Comparison of ENCODE assay signal across 2 cellular contexts in the genomic region with DNA sequence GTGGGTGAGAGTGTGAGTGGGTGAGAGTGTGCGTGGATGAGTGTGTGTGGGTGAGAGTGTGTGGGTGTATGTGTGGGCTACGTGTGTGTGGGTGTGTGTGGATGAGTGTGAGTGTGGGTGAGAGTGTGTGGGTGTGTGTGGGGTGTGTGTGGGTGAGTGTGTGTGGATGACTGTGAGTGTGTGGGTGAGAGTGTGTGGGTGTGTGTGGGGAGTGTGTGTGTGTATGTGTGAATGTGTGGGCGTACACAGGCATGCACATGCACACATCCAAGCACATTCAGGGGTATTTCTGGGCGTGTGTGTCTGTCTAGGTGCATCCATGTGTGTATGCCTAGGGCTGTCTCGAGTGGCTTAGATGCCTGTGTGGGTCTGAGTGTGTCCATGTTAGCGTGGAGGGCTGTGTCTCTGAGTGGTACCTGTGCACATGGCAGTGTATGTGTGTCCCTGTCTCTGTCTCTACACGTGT.
TF ChIP-seq lines count a peak whose summit lies in the region.

No MANE protein-coding gene starts in this region.

TF ChIP-seq in GM12878, 131 proteins besides CTCF, POLR2A, EP300 and RAD21:
- TF ChIP-seq ZSCAN29 (IDR thresholded peaks at IDR 0.05), result no peak
- TF ChIP-seq NFIC (IDR thresholded peaks at IDR 0.05; ENCODE audit: low read depth, low read length), result no peak
- TF ChIP-seq SREBF2 (IDR thresholded peaks at IDR 0.05; ENCODE audit: low read length), result no peak
- TF ChIP-seq ZNF217 (IDR thresholded peaks at IDR 0.05), result no peak
- peak in 1 of 2 experiments; percentile 54; a peak in 2 of 3 replicates for TF ChIP-seq EGR1 (IDR thresholded peaks at IDR 0.05; ENCODE audit: borderline replicate concordance in 1 of 2, low read depth in 2 of 2, low read length in 2 of 2)
- TF ChIP-seq RFX5 (IDR thresholded peaks at IDR 0.05; ENCODE audit: low read depth, low read length), result no peak
- TF ChIP-seq IRF5 (IDR thresholded peaks at IDR 0.05; ENCODE audit: borderline replicate concordance), result no peak
- TF ChIP-seq MXI1 (IDR thresholded peaks at IDR 0.05; ENCODE audit: low read depth, low read length), result no peak
- no peak for TF ChIP-seq CHD2 (IDR thresholded peaks at IDR 0.05; ENCODE audit: borderline replicate concordance, low read depth, low read length)
- TF ChIP-seq NBN (IDR thresholded peaks at IDR 0.05), result no peak
- no peak for TF ChIP-seq E4F1 (IDR thresholded peaks at IDR 0.05; ENCODE audit: borderline replicate concordance, partially characterized antibody)
- TF ChIP-seq ATF7 (IDR thresholded peaks at IDR 0.05; ENCODE audit: low read depth), result peak; percentile 41; the same call in 1 of the 2 replicates

TF ChIP-seq in SK-N-SH treated with all-trans-retinoic acid at 6 μM for 48 hours, 23 proteins besides CTCF, POLR2A, EP300 and RAD21:
- no peak for TF ChIP-seq ESRRG (CRISPR knock-in tag; IDR thresholded peaks at IDR 0.05)
- no peak for TF ChIP-seq TCF4 (CRISPR knock-in tag; IDR thresholded peaks at IDR 0.05; ENCODE audit: borderline replicate concordance)
- TF ChIP-seq CSDC2 (CRISPR knock-in tag; IDR thresholded peaks at IDR 0.05), result no peak
- no peak for TF ChIP-seq ISL1 (CRISPR knock-in tag; IDR thresholded peaks at IDR 0.05)
- no peak for TF ChIP-seq RARB (CRISPR knock-in tag; IDR thresholded peaks at IDR 0.05)
TF ChIP-seq in SK-N-SH treated with all-trans-retinoic acid at 6 μM for 48 hours: peak in this region for 0.
